ENCODE assay signal across 8 cellular contexts in genomic region chr7:95916573-95917371, GRCh38.
A peak's percentile ranks its signal among the peaks of the same experiment; 100 is the strongest.
DNase-seq lines count a peak whose midpoint lies in the region; ATAC-seq, FAIRE-seq and TF ChIP-seq lines count a peak whose summit lies in the region.

No MANE protein-coding gene starts in this region.

- peaks cover 20 to 22% of the 10 kb centered on the region in 2 experiments for H3K27me3 ChIP-seq in endothelial cell of umbilical vein (ENCODE audit: control insufficient read depth in 2 of 2, insufficient read depth in 2 of 2, low read length in 2 of 2)

- H3K79me2 ChIP-seq in endothelial cell of umbilical vein (ENCODE audit: control insufficient read depth, insufficient read depth, low read length), result no peaks in the 10 kb centered on the region

- H2AFZ ChIP-seq in endothelial cell of umbilical vein (ENCODE audit: low read depth, low read length), result no peak overlapping the region

- dilution Hi-C loops in endothelial cell of umbilical vein (cut with MboI; ENCODE audit: extremely low pct_ligation_motif_present, low sequenced_read_pairs), result no loop called here

- no peak for TF ChIP-seq POLR2A in A549 (IDR thresholded peaks at IDR 0.05; ENCODE audit: low read length)
- no peak for TF ChIP-seq POLR2A in endothelial cell of umbilical vein (IDR thresholded peaks at IDR 0.05; ENCODE audit: low read depth, low read length)

- no TSS peak for BruUV-seq in endothelial cell of umbilical vein (replicated peaks; lab: Mats Ljungman, UMichigan)

- H3K4me2 ChIP-seq in A549 (peak overlapping the region; percentile 48; the same call in 2 of the 3 replicates), endothelial cell of umbilical vein (ENCODE audit: insufficient read depth, low read length) (peak overlapping the region; percentile 52)

- 24% methylated on average over 20 of the region's 20 CpGs for WGBS in A549 (ENCODE audit: missing lambda C conversion rate)

- intact Hi-C loops in endothelial cell of umbilical vein (cut with micrococcal nuclease), result loop anchor here (1.0 to 10.0 kb wide), 11 partner anchors 45 to 1261 kb away; partner anchors contain the start of gene SEM1

- H3K4me3 Mint-ChIP-seq in activated CD8-positive, alpha-beta memory T cell treated with anti-CD3 and anti-CD28 coated beads, Interleukin-2, amount 10 ng/mL, durations not matched to agents 7 days and 5 days, result no peak overlapping the region

- peak; percentile 45 to 60 for DNase-seq in A549 (ENCODE audit: low read depth in 1 of 2, low spot score in 1 of 2)
- DNase-seq in NCI-H82 treated with DMSO at 0.1 percent for 48 hours (lab: John Stamatoyannopoulos, UW; ENCODE audit: unreplicated experiment), result peak; percentile 17
- peak; percentile 76 for DNase-seq in activated CD8-positive, alpha-beta memory T cell treated with anti-CD3 and anti-CD28 coated beads, Interleukin-2, amount 10 ng/mL, durations not matched to agents 7 days and 5 days
- peak; percentile 77 for DNase-seq in endothelial cell of umbilical vein (ENCODE audit: low read depth, low spot score)
- peak; percentile 81 for DNase-seq in mucosa of gallbladder (ENCODE audit: low spot score)
- DNase-seq in stimulated activated CD8-positive, alpha-beta memory T cell treated with anti-CD3 and anti-CD28 coated beads, Interleukin-4, amount 100 ng/mL, for 24 hours (ENCODE audit: low read depth), result peak; percentile 56

- H3K9me3 ChIP-seq in A549, result no peaks in the 10 kb centered on the region
- no peaks in the 10 kb centered on the region for H3K9me3 ChIP-seq in endothelial cell of umbilical vein (replicated peaks; ENCODE audit: control insufficient read depth, insufficient read depth, low read length)

- FAIRE-seq in A549 (lab: Jason Lieb, UNC) (peak; percentile 59), endothelial cell of umbilical vein (lab: Jason Lieb, UNC) (peak; percentile 94)

- H3K4me1 Mint-ChIP-seq in activated CD8-positive, alpha-beta memory T cell treated with anti-CD3 and anti-CD28 coated beads, Interleukin-2, amount 10 ng/mL, durations not matched to agents 7 days and 5 days, result peaks cover 9% of the 10 kb centered on the region

- H3K36me3 Mint-ChIP-seq in activated CD8-positive, alpha-beta memory T cell treated with anti-CD3 and anti-CD28 coated beads, Interleukin-2, amount 10 ng/mL, durations not matched to agents 7 days and 5 days, result no peaks in the 10 kb centered on the region

- H3K9me1 ChIP-seq in endothelial cell of umbilical vein (replicated peaks; ENCODE audit: control insufficient read depth, extremely low read depth, insufficient read depth, low read length), result no peaks in the 10 kb centered on the region

- no peak overlapping the region for H3K27ac Mint-ChIP-seq in activated CD8-positive, alpha-beta memory T cell treated with anti-CD3 and anti-CD28 coated beads, Interleukin-2, amount 10 ng/mL, durations not matched to agents 7 days and 5 days

- H3K27me3 Mint-ChIP-seq in activated CD8-positive, alpha-beta memory T cell treated with anti-CD3 and anti-CD28 coated beads, Interleukin-2, amount 10 ng/mL, durations not matched to agents 7 days and 5 days, result peaks cover 31% of the 10 kb centered on the region

- no peaks in the 10 kb centered on the region for H3K36me3 ChIP-seq in endothelial cell of umbilical vein (ENCODE audit: control insufficient read depth in 2 of 2, extremely low read depth in 1 of 2, insufficient read depth in 2 of 2, low read length in 2 of 2)

- H3K4me1 ChIP-seq in A549 (no peaks in the 10 kb centered on the region), endothelial cell of umbilical vein (ENCODE audit: control insufficient read depth, extremely low read depth, insufficient read depth, low read length) (no peaks in the 10 kb centered on the region)

- POLR2A ChIA-PET in A549 (lab: Yijun Ruan, JAX), result no interaction called here
- POLR2A ChIA-PET in endothelial cell of umbilical vein (lab: Charles Lee), result no interaction called here

- H3K4me3 ChIP-seq in A549, result no peak overlapping the region
- no peak overlapping the region for H3K4me3 ChIP-seq in endothelial cell of umbilical vein (replicated peaks in 1 of 3; ENCODE audit: insufficient read depth in 1 of 3, low read depth in 1 of 3, low read length in 3 of 3)

- peak; percentile 91 for TF ChIP-seq RAD21 in A549 (conservative IDR thresholded peaks at IDR 0.05 in 1 of 2, IDR thresholded peaks at IDR 0.05 in 1 of 2)

- no peak overlapping the region for H3K27ac ChIP-seq in A549
- H3K27ac ChIP-seq in endothelial cell of umbilical vein (ENCODE audit: insufficient read depth, low read depth, low read length), result no peak overlapping the region

- CTCF ChIA-PET in A549 (lab: Yijun Ruan, JAX), result interaction anchor here (0.6 to 5.2 kb wide), 43 partner anchors 9 to 1940 kb away, joined by 3 to 51 read pairs (median 4); partner anchors contain the start of gene DLX6
- CTCF ChIA-PET in activated CD8-positive, alpha-beta memory T cell treated with anti-CD3 and anti-CD28 coated beads, Interleukin-2, amount 10 ng/mL, durations not matched to agents 7 days and 5 days (lab: Charles Lee), result interaction anchor here (0.8 to 4.5 kb wide), 5 partner anchors 10 to 1111 kb away, joined by 3 to 26 read pairs (median 3); no protein-coding TSS in a partner anchor
- CTCF ChIA-PET in endothelial cell of umbilical vein (lab: Charles Lee), result interaction anchor here (0.9 to 8.8 kb wide), 10 partner anchors 8 to 1262 kb away, joined by 3 to 211 read pairs (median 4); partner anchors contain the start of gene DLX5

- ATAC-seq in A549 (peak; percentile 76 to 94; a peak in 5 of 6 replicates), GM18502 (IDR thresholded peaks at IDR 0.05; ENCODE audit: poor library complexity, unreplicated experiment) (peak; percentile 75), HG03460 (IDR thresholded peaks at IDR 0.05; ENCODE audit: unreplicated experiment) (peak; percentile 76)
- ATAC-seq in activated CD8-positive, alpha-beta memory T cell treated with anti-CD3 and anti-CD28 coated beads, Interleukin-2, amount 10 ng/mL, durations not matched to agents 7 days and 5 days, result no peak

- TF ChIP-seq CTCF in A549 (IDR thresholded peaks at IDR 0.05), result peak; percentile 95
- peak; percentile 72 to 94 for TF ChIP-seq CTCF in endothelial cell of umbilical vein (IDR thresholded peaks at IDR 0.05; ENCODE audit: extremely low read depth in 1 of 2, insufficient read depth in 1 of 2, low read depth in 1 of 2, low read length in 2 of 2)

- no peak overlapping the region for H3K9ac ChIP-seq in endothelial cell of umbilical vein (replicated peaks; ENCODE audit: extremely low read depth, insufficient read depth, low read length)

- no peaks in the 10 kb centered on the region for H3K9me3 Mint-ChIP-seq in activated CD8-positive, alpha-beta memory T cell treated with anti-CD3 and anti-CD28 coated beads, Interleukin-2, amount 10 ng/mL, durations not matched to agents 7 days and 5 days (ENCODE audit: low read depth)

- no peak for TF ChIP-seq EP300 in A549 (IDR thresholded peaks at IDR 0.05)

- H4K20me1 ChIP-seq in endothelial cell of umbilical vein (replicated peaks; ENCODE audit: control insufficient read depth, extremely low read depth, insufficient read depth, low read length), result no peaks in the 10 kb centered on the region

TF ChIP-seq in A549, 52 proteins besides CTCF, POLR2A, EP300 and RAD21:
- TF ChIP-seq SMC3 (IDR thresholded peaks at IDR 0.05) (peak; percentile 75), SREBF2 (IDR thresholded peaks at IDR 0.05) (no peak), GATA3 (IDR thresholded peaks at IDR 0.05; ENCODE audit: borderline replicate concordance) (no peak), KDM5A (IDR thresholded peaks at IDR 0.05) (peak; percentile 38; the same call in 1 of the 2 replicates), BCL3 (IDR thresholded peaks at IDR 0.05) (no peak), HDAC2 (IDR thresholded peaks at IDR 0.05) (no peak), CHD4 (IDR thresholded peaks at IDR 0.05; ENCODE audit: borderline replicate concordance) (no peak), PHF8 (IDR thresholded peaks at IDR 0.05; ENCODE audit: borderline replicate concordance, low read depth) (no peak)

TF ChIP-seq in endothelial cell of umbilical vein, 7 proteins besides CTCF, POLR2A, EP300 and RAD21:
- TF ChIP-seq MAX (IDR thresholded peaks at IDR 0.05; ENCODE audit: insufficient read depth, insufficient read length), result no peak
- no peak for TF ChIP-seq GATA2 (IDR thresholded peaks at IDR 0.05; ENCODE audit: insufficient read depth, insufficient read length, low read depth, low read length)
- no peak for TF ChIP-seq MYC (IDR thresholded peaks at IDR 0.05; ENCODE audit: low read depth, low read length)
- no peak for TF ChIP-seq JUN (IDR thresholded peaks at IDR 0.05; ENCODE audit: borderline replicate concordance, insufficient read depth, insufficient read length, low read depth)
- TF ChIP-seq EZH2 (IDR thresholded peaks at IDR 0.05; ENCODE audit: borderline replicate concordance, low read depth, low read length, severe bottlenecking), result no peak
- no peak for TF ChIP-seq POLR2AphosphoS5 (IDR thresholded peaks at IDR 0.05; ENCODE audit: insufficient read depth, low read depth, low read length)
- TF ChIP-seq FOS (IDR thresholded peaks at IDR 0.05; ENCODE audit: borderline replicate concordance, insufficient read depth, low read length), result no peak

Comparison
In these comparisons a context has a peak if more than half of its experiments do, and no peak if none do; other contexts are left out.
1. DNase-seq: peak in every context shown above with its lines; median percentile 81 in mucosa of gallbladder; 77 in endothelial cell of umbilical vein; 76 in activated CD8-positive, alpha-beta memory T cell treated with anti-CD3 and anti-CD28 coated beads, Interleukin-2, amount 10 ng/mL, durations not matched to agents 7 days and 5 days; 56 in stimulated activated CD8-positive, alpha-beta memory T cell treated with anti-CD3 and anti-CD28 coated beads, Interleukin-4, amount 100 ng/mL, for 24 hours; 52 in A549; 17 in NCI-H82 treated with DMSO at 0.1 percent for 48 hours.